Comparison of ENCODE assay signal across 9 cellular contexts in genomic region chr13:72201726-72202125, GRCh38.
"Had no signal": no experiment of that assay in that cellular context is flagged by ENCODE, and none has a peak within 500 bp of the region (broad histone marks: within the 10 kb centered on the region; RNA-seq: fewer than 3 reads in every experiment).

No MANE protein-coding gene starts in this region.

- H3K4me3 Mint-ChIP-seq: GM23338, H9, HFFc6 had no signal

- H3K27ac ChIP-seq: GM23248 had no signal

- H3K4me3 ChIP-seq: GM23248, GM23338, HAP-1 had no signal

- H3K4me2 ChIP-seq: GM23338 had no signal

- H2AFZ ChIP-seq: GM23248, GM23338 had no signal

- H3K9me3 ChIP-seq: HAP-1 had no signal

- H3K9ac ChIP-seq: GM23248 had no signal

- H3K36me3 ChIP-seq: HAP-1 had no signal

- H3K9me3 Mint-ChIP-seq: GM23338, H9 had no signal

- H3K4me1 ChIP-seq: HAP-1 had no signal

- ATAC-seq: GM23338, HCT116 had no signal

- DNase-seq: GM23248, GOT3, H7, H9, HCEC 1CT, HFFc6 had no signal

- H3K27ac Mint-ChIP-seq: GM23338, H9, HFFc6 had no signal
